28 cellular contexts compared by ENCODE assay signal in the genomic region with DNA sequence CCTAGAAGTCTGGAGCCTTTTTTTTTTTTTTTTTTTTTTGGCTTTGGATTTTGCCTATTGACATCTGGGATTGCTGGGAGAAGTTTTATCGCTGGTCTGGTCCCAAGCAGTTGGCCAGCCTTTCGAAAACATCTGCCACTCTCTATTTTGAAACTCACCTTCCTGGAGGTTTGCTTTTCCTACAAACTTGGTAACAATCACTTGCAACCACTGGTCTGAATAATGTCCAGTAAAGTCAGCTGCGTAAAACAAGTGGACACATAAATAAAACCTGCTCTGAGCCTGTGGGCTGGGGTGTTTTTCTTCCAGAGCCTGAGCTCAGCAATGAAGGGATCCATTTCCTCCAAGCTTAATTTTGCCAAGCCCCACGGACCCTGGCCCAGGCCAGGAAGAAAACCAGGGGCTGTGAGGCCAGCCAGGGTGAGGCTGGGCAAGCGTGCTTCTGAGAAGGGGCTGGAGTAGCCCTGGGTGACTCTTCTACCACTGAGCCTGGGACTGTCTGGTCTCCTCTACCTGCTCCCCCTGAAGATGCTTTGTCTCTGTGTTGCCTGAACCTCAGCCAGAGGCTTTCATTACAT.
"Had no signal": no experiment of that assay in that cellular context is flagged by ENCODE, and none has a peak within 500 bp of the region (broad histone marks: within the 10 kb centered on the region; RNA-seq: fewer than 3 reads in every experiment).

No MANE protein-coding gene starts in this region.

- H3K4me3 ChIP-seq: esophagus muscularis mucosa, gastroesophageal sphincter, heart right ventricle, lung, ovary, psoas muscle, stomach, testis, tibial artery had no signal

- H3K9me3 ChIP-seq: esophagus muscularis mucosa, gastroesophageal sphincter, heart right ventricle, ovary, psoas muscle, stomach, testis, tibial artery had no signal

- H3K4me1 Mint-ChIP-seq: memory B cell; naive thymus-derived CD8-positive, alpha-beta T cell; stimulated activated effector memory CD8-positive, alpha-beta T cell treated with anti-CD3 and anti-CD28 coated beads, Interleukin-12 subunit alpha, Interleukin-12 subunit beta, amount 100 ng/mL, for 72 hours had no signal

- H3K4me3 Mint-ChIP-seq: memory B cell; naive thymus-derived CD8-positive, alpha-beta T cell; stimulated activated effector memory CD8-positive, alpha-beta T cell treated with anti-CD3 and anti-CD28 coated beads, Interleukin-12 subunit alpha, Interleukin-12 subunit beta, amount 100 ng/mL, for 72 hours had no signal

- H3K9me3 Mint-ChIP-seq: memory B cell; naive thymus-derived CD8-positive, alpha-beta T cell; stimulated activated effector memory CD8-positive, alpha-beta T cell treated with anti-CD3 and anti-CD28 coated beads, Interleukin-12 subunit alpha, Interleukin-12 subunit beta, amount 100 ng/mL, for 72 hours; type B pancreatic cell had no signal

- H3K27me3 Mint-ChIP-seq: naive thymus-derived CD8-positive, alpha-beta T cell; type B pancreatic cell had no signal

- H3K27ac Mint-ChIP-seq: memory B cell; naive thymus-derived CD8-positive, alpha-beta T cell; stimulated activated effector memory CD8-positive, alpha-beta T cell treated with anti-CD3 and anti-CD28 coated beads, Interleukin-12 subunit alpha, Interleukin-12 subunit beta, amount 100 ng/mL, for 72 hours had no signal

- H3K27ac ChIP-seq: foreskin keratinocyte, heart right ventricle, ovary, psoas muscle, testis, tibial artery had no signal

- DNase-seq: central memory CD4-positive, alpha-beta T cell; dermis blood vessel endothelial cell; effector memory CD4-positive, alpha-beta T cell; foreskin keratinocyte; heart right ventricle; hippocampal formation; left cardiac atrium; midbrain; naive thymus-derived CD8-positive, alpha-beta T cell; occipital lobe; ovary; posterior cingulate gyrus; psoas muscle; retina; stimulated activated CD4-positive, alpha-beta T cell treated with anti-CD3 and anti-CD28 coated beads, Interleukin-2, amount 100 ng/mL, for 24 hours; stimulated activated CD4-positive, alpha-beta T cell treated with anti-CD3 and anti-CD28 coated beads, Interleukin-4, amount 100 ng/mL, for 24 hours; stimulated activated naive CD4-positive, alpha-beta T cell treated with Interleukin-2 at 50 U/mL for 16 hours; stomach; substantia nigra; testis; tibial artery had no signal

- H3K36me3 ChIP-seq: esophagus muscularis mucosa, gastroesophageal sphincter, heart right ventricle, ovary, stomach, tibial artery had no signal

- H3K36me3 Mint-ChIP-seq: memory B cell; naive thymus-derived CD8-positive, alpha-beta T cell; stimulated activated effector memory CD8-positive, alpha-beta T cell treated with anti-CD3 and anti-CD28 coated beads, Interleukin-12 subunit alpha, Interleukin-12 subunit beta, amount 100 ng/mL, for 72 hours; type B pancreatic cell had no signal

- H3K27me3 ChIP-seq: esophagus muscularis mucosa, gastroesophageal sphincter, ovary, stomach, testis, tibial artery had no signal

- H3K4me1 ChIP-seq: foreskin keratinocyte, heart right ventricle, psoas muscle, testis, tibial artery had no signal

- ATAC-seq: foreskin keratinocyte; gastroesophageal sphincter; heart right ventricle; naive thymus-derived CD8-positive, alpha-beta T cell; psoas muscle; sciatic nerve; stimulated activated effector memory CD8-positive, alpha-beta T cell treated with anti-CD3 and anti-CD28 coated beads, Interleukin-12 subunit alpha, Interleukin-12 subunit beta, amount 100 ng/mL, for 72 hours had no signal
